Comparison of ENCODE assay signal across 1 cellular context in genomic region chr1:15949453-15950245, GRCh38.
TF ChIP-seq lines count a peak whose summit lies in the region.

No MANE protein-coding gene starts in this region.

TF ChIP-seq in K562, 482 proteins besides CTCF, POLR2A, EP300 and RAD21 (continued from another document and continues in another):
- TF ChIP-seq THAP12 (CRISPR knock-in tag; IDR thresholded peaks at IDR 0.05) (no peak), ZC3H8 (IDR thresholded peaks at IDR 0.05) (no peak), CLOCK (CRISPR knock-in tag; IDR thresholded peaks at IDR 0.05; ENCODE audit: borderline replicate concordance) (no peak), PPARD (CRISPR knock-in tag; IDR thresholded peaks at IDR 0.05) (no peak), ARID3B (CRISPR knock-in tag; IDR thresholded peaks at IDR 0.05; ENCODE audit: borderline replicate concordance) (no peak), E2F3 (CRISPR knock-in tag; IDR thresholded peaks at IDR 0.05) (no peak), TSHZ1 (CRISPR knock-in tag; IDR thresholded peaks at IDR 0.05) (no peak), SIRT6 (IDR thresholded peaks at IDR 0.05; ENCODE audit: low read depth, low read length) (no peak), TAF1 (IDR thresholded peaks at IDR 0.05; ENCODE audit: control insufficient read depth, extremely low read depth, insufficient read depth, low read length, severe bottlenecking) (no peak), E2F5 (CRISPR knock-in tag; IDR thresholded peaks at IDR 0.05) (no peak), HNRNPUL1 (IDR thresholded peaks at IDR 0.05; ENCODE audit: low read length) (no peak), ATF4 (CRISPR knock-in tag; IDR thresholded peaks at IDR 0.05) (no peak), U2AF1 (optimal IDR thresholded peaks at IDR 0.05; ENCODE audit: low read depth, low read length) (no peak), MCM2 (IDR thresholded peaks at IDR 0.05; ENCODE audit: low read depth) (no peak), KDM5B (IDR thresholded peaks at IDR 0.05; ENCODE audit: insufficient replicate concordance, low read depth, low read length) (no peak), ZNF589 (CRISPR knock-in tag; IDR thresholded peaks at IDR 0.05; ENCODE audit: low read depth) (peak; percentile 80; the same call in 1 of the 2 replicates), ZNF280B (CRISPR knock-in tag; IDR thresholded peaks at IDR 0.05) (no peak), FOXO4 (CRISPR knock-in tag; IDR thresholded peaks at IDR 0.05) (0 out of 2 replicates have a peak, but pooled peaks have one; percentile 30), KLF16 (IDR thresholded peaks at IDR 0.05) (0 out of 2 replicates have a peak, but pooled peaks have one; percentile 34), HCFC1 (IDR thresholded peaks at IDR 0.05; ENCODE audit: low read depth, low read length) (no peak), CREB1 (IDR thresholded peaks at IDR 0.05) (peak; percentile 81), CREB1 (CRISPR knock-in tag; IDR thresholded peaks at IDR 0.05) (peak; percentile 76), MEIS2 (IDR thresholded peaks at IDR 0.05; ENCODE audit: partially characterized antibody) (peak; percentile 70), SIN3A (IDR thresholded peaks at IDR 0.05; ENCODE audit: borderline replicate concordance in 2 of 2, control insufficient read depth in 1 of 2, low read depth in 2 of 2, low read length in 2 of 2) (0 out of 4 replicates have a peak, but pooled peaks of 1 of the 2 experiments have one; percentile 24), E2F1 (CRISPR knock-in tag; IDR thresholded peaks at IDR 0.05) (no peak), POLR2H (tag; IDR thresholded peaks at IDR 0.05; ENCODE audit: low read depth) (no peak), ZNF311 (CRISPR knock-in tag; IDR thresholded peaks at IDR 0.05) (no peak), MIER1 (IDR thresholded peaks at IDR 0.05; ENCODE audit: low read depth) (no peak), PHB2 (IDR thresholded peaks at IDR 0.05; ENCODE audit: low read depth) (no peak), MYNN (IDR thresholded peaks at IDR 0.05) (peak; percentile 47; the same call in 1 of the 2 replicates), MYNN (CRISPR knock-in tag; IDR thresholded peaks at IDR 0.05) (no peak), THRB (CRISPR knock-in tag; conservative IDR thresholded peaks at IDR 0.05) (no peak), GTF3C2 (IDR thresholded peaks at IDR 0.05; ENCODE audit: borderline replicate concordance, extremely low read depth, insufficient read length) (no peak), RNF2 (IDR thresholded peaks at IDR 0.05) (peak; percentile 52), RBM34 (IDR thresholded peaks at IDR 0.05; ENCODE audit: borderline replicate concordance, insufficient read depth, low read length) (no peak), PTBP1 (IDR thresholded peaks at IDR 0.05; ENCODE audit: low read depth, low read length) (no peak), GTF2E2 (tag; IDR thresholded peaks at IDR 0.05) (no peak), ARNT (IDR thresholded peaks at IDR 0.05) (no peak)
